In the genomic region with DNA sequence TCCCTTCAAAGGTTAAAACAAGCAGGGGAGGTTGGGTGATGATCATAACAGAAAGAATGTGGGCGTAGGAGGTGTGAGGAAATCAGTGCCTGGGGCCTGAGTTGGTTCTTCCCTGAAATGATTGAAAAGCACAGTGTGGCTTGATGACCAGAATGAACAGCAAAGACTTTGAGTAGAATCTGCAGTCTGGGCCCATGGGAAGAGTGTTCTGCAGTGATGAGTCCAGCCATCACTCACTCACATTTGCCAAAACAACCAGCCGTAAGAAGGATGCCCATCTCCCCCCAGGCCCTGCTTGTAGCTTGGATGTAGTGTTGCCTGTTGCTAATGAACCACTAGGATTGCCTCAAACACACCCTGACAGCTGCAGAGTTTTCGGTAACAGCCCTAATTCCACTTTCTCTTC, we compare ENCODE assay signal across 1 cellular context.
TF ChIP-seq lines count a peak whose summit lies in the region.

No MANE protein-coding gene starts in this region.

TF ChIP-seq in GM23338, 12 proteins besides CTCF, POLR2A, EP300 and RAD21 (continued from another document):
- TF ChIP-seq, protein P1, sequence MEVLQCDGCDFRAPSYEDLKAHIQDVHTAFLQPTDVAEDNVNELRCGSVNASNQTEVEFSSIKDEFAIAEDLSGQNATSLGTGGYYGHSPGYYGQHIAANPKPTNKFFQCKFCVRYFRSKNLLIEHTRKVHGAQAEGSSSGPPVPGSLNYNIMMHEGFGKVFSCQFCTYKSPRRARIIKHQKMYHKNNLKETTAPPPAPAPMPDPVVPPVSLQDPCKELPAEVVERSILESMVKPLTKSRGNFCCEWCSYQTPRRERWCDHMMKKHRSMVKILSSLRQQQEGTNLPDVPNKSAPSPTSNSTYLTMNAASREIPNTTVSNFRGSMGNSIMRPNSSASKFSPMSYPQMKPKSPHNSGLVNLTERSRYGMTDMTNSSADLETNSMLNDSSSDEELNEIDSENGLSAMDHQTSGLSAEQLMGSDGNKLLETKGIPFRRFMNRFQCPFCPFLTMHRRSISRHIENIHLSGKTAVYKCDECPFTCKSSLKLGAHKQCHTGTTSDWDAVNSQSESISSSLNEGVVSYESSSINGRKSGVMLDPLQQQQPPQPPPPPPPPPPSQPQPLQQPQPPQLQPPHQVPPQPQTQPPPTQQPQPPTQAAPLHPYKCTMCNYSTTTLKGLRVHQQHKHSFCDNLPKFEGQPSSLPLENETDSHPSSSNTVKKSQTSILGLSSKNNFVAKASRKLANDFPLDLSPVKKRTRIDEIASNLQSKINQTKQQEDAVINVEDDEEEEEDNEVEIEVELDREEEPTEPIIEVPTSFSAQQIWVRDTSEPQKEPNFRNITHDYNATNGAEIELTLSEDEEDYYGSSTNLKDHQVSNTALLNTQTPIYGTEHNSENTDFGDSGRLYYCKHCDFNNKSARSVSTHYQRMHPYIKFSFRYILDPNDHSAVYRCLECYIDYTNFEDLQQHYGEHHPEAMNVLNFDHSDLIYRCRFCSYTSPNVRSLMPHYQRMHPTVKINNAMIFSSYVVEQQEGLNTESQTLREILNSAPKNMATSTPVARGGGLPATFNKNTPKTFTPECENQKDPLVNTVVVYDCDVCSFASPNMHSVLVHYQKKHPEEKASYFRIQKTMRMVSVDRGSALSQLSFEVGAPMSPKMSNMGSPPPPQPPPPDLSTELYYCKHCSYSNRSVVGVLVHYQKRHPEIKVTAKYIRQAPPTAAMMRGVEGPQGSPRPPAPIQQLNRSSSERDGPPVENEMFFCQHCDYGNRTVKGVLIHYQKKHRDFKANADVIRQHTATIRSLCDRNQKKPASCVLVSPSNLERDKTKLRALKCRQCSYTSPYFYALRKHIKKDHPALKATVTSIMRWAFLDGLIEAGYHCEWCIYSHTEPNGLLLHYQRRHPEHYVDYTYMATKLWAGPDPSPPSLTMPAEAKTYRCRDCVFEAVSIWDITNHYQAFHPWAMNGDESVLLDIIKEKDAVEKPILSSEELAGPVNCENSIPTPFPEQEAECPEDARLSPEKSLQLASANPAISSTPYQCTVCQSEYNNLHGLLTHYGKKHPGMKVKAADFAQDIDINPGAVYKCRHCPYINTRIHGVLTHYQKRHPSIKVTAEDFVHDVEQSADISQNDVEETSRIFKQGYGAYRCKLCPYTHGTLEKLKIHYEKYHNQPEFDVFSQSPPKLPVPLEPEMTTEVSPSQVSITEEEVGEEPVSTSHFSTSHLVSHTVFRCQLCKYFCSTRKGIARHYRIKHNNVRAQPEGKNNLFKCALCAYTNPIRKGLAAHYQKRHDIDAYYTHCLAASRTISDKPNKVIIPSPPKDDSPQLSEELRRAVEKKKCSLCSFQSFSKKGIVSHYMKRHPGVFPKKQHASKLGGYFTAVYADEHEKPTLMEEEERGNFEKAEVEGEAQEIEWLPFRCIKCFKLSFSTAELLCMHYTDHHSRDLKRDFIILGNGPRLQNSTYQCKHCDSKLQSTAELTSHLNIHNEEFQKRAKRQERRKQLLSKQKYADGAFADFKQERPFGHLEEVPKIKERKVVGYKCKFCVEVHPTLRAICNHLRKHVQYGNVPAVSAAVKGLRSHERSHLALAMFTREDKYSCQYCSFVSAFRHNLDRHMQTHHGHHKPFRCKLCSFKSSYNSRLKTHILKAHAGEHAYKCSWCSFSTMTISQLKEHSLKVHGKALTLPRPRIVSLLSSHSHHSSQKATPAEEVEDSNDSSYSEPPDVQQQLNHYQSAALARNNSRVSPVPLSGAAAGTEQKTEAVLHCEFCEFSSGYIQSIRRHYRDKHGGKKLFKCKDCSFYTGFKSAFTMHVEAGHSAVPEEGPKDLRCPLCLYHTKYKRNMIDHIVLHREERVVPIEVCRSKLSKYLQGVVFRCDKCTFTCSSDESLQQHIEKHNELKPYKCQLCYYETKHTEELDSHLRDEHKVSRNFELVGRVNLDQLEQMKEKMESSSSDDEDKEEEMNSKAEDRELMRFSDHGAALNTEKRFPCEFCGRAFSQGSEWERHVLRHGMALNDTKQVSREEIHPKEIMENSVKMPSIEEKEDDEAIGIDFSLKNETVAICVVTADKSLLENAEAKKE (CRISPR knock-in tag; IDR thresholded peaks at IDR 0.05): no peak
- TF ChIP-seq, protein P2, sequence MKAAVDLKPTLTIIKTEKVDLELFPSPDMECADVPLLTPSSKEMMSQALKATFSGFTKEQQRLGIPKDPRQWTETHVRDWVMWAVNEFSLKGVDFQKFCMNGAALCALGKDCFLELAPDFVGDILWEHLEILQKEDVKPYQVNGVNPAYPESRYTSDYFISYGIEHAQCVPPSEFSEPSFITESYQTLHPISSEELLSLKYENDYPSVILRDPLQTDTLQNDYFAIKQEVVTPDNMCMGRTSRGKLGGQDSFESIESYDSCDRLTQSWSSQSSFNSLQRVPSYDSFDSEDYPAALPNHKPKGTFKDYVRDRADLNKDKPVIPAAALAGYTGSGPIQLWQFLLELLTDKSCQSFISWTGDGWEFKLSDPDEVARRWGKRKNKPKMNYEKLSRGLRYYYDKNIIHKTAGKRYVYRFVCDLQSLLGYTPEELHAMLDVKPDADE (IDR thresholded peaks at IDR 0.05): no peak
- TF ChIP-seq ZNF114 (CRISPR knock-in tag; IDR thresholded peaks at IDR 0.05) (no peak), JUNB (IDR thresholded peaks at IDR 0.05; ENCODE audit: unreplicated experiment) (no peak)
